ENCODE assay signal across 8 cellular contexts in the genomic region with DNA sequence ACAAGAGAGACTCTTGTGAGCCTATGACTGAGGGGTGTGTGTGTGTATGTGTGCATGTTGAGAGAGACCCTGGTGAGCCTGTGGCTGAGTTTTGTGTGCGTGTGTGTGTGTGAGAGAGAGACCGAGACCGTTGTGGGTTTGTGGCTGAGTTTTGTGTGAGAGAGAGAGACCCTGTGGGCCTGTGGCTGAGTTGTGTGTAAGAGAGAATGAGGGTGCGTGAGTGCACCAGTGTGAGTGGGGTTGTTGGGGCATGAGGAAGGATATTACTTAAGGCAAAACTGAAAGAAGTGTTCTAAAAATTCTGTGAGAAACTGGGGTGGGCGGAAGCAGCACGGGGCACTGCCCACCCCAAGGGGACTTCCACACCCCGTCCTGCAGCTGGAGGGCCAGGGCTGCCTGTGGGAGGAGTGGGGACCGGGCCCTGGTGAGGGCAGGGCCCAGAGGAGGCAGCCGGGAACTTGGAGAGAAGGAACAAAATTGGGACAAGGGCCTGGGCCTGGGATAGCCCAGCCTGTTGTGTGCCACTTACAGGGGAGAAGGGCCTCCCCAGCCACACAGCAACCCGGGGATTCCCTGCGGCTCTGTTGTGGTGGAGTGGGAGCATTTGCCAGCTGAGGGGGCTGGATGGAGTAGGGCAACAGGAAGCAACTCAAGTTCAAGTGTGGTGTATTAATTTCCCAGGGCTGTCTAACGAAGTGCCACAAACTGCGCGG. TPM values are rescaled to one million over a fixed set of nuclear protein-coding genes. Genes with fewer than 3 reads are reported as not detected.
DNase-seq lines count a peak whose midpoint lies in the region; ATAC-seq, FAIRE-seq and TF ChIP-seq lines count a peak whose summit lies in the region.

No MANE protein-coding gene starts in this region.

- no peaks in the 10 kb centered on the region for H3K9me3 Mint-ChIP-seq in activated CD4-positive, alpha-beta memory T cell treated with anti-CD3 and anti-CD28 coated beads for 36 hours

- H3K9me3 ChIP-seq in endothelial cell of umbilical vein (replicated peaks; ENCODE audit: control insufficient read depth, insufficient read depth, low read length) (no peaks in the 10 kb centered on the region), skeletal muscle tissue (ENCODE audit: control insufficient read depth in 3 of 3, low read length in 3 of 3) (no peaks in the 10 kb centered on the region)

- POLR2A ChIA-PET in activated CD4-positive, alpha-beta memory T cell treated with anti-CD3 and anti-CD28 coated beads for 36 hours (lab: Charles Lee), result interaction anchor here (0.6 to 3.8 kb wide), 12 partner anchors 10 to 132 kb away, joined by 3 to 31 read pairs (median 6); partner anchors contain the start of gene TMEM131L
- POLR2A ChIA-PET in endothelial cell of umbilical vein (lab: Charles Lee), result no interaction called here

- CTCF ChIA-PET in activated CD4-positive, alpha-beta memory T cell treated with anti-CD3 and anti-CD28 coated beads for 36 hours (lab: Charles Lee), result interaction anchor here (1.0 to 4.9 kb wide), 7 partner anchors 10 to 86 kb away, joined by 3 to 33 read pairs (median 5); partner anchors contain the start of gene TMEM131L
- CTCF ChIA-PET in endothelial cell of umbilical vein (lab: Charles Lee), result no interaction called here

- no peak overlapping the region for H3K4me2 ChIP-seq in endothelial cell of umbilical vein (ENCODE audit: insufficient read depth, low read length)

- H3K36me3 ChIP-seq in endothelial cell of umbilical vein (ENCODE audit: control insufficient read depth in 2 of 2, extremely low read depth in 1 of 2, insufficient read depth in 2 of 2, low read length in 2 of 2) (no peaks in the 10 kb centered on the region), skeletal muscle tissue (ENCODE audit: control insufficient read depth in 3 of 3, insufficient read depth in 3 of 3, low read length in 3 of 3) (no peaks in the 10 kb centered on the region)

- peaks cover 28% of the 10 kb centered on the region for H3K4me1 ChIP-seq in endothelial cell of umbilical vein (ENCODE audit: control insufficient read depth, extremely low read depth, insufficient read depth, low read length)
- H3K4me1 ChIP-seq in skeletal muscle tissue (ENCODE audit: control insufficient read depth in 3 of 3, insufficient read depth in 3 of 3, low read length in 3 of 3), result peaks cover 58 to 65% (median 62%) of the 10 kb centered on the region in 3 donors

- H3K27ac Mint-ChIP-seq in activated CD4-positive, alpha-beta memory T cell treated with anti-CD3 and anti-CD28 coated beads for 36 hours, result peak overlapping the region; percentile 87

- TF ChIP-seq CTCF in endothelial cell of umbilical vein (IDR thresholded peaks at IDR 0.05; ENCODE audit: extremely low read depth in 1 of 2, insufficient read depth in 1 of 2, low read depth in 1 of 2, low read length in 2 of 2), result no peak

- no peaks in the 10 kb centered on the region for H3K27me3 Mint-ChIP-seq in activated CD4-positive, alpha-beta memory T cell treated with anti-CD3 and anti-CD28 coated beads for 36 hours

- dilution Hi-C loops in endothelial cell of umbilical vein (cut with MboI; ENCODE audit: extremely low pct_ligation_motif_present, low sequenced_read_pairs), result no loop called here

- H3K4me3 ChIP-seq in endothelial cell of umbilical vein (replicated peaks in 1 of 3; ENCODE audit: insufficient read depth in 1 of 3, low read depth in 1 of 3, low read length in 3 of 3), result no peak overlapping the region
- H3K4me3 ChIP-seq in skeletal muscle tissue (ENCODE audit: low read length in 3 of 3), result peak overlapping the region; percentile 22 to 60 (median 50)

- no peak overlapping the region for H2AFZ ChIP-seq in endothelial cell of umbilical vein (ENCODE audit: low read depth, low read length)

- intact Hi-C loops in activated CD4-positive, alpha-beta memory T cell treated with anti-CD3 and anti-CD28 coated beads for 36 hours (cut with micrococcal nuclease), result loop anchor here (1.0 kb wide), 5 partner anchors 9 to 86 kb away; no protein-coding TSS in a partner anchor
- intact Hi-C loops in endothelial cell of umbilical vein (cut with micrococcal nuclease), result loop anchor here (2.0 to 5.0 kb wide), 2 partner anchors 21 to 44 kb away; partner anchors contain the start of gene TMEM131L

- H3K27ac ChIP-seq in endothelial cell of umbilical vein (ENCODE audit: insufficient read depth, low read depth, low read length), result no peak overlapping the region
- peak overlapping the region; percentile 75 for H3K27ac ChIP-seq in skeletal muscle tissue (ENCODE audit: low read depth, low read length)

- BruUV-seq in endothelial cell of umbilical vein (replicated peaks; lab: Mats Ljungman, UMichigan), result no TSS peak

- peaks cover 7% of the 10 kb centered on the region for H3K79me2 ChIP-seq in endothelial cell of umbilical vein (ENCODE audit: control insufficient read depth, insufficient read depth, low read length)

- peak; percentile 55 for ATAC-seq in GM19397 (IDR thresholded peaks at IDR 0.05; ENCODE audit: unreplicated experiment)
- ATAC-seq in HG03520 (IDR thresholded peaks at IDR 0.05; ENCODE audit: unreplicated experiment), result peak; percentile 39

- FAIRE-seq in endothelial cell of umbilical vein (lab: Jason Lieb, UNC), result no peak

- no peaks in the 10 kb centered on the region for H3K27me3 ChIP-seq in endothelial cell of umbilical vein (ENCODE audit: control insufficient read depth in 2 of 2, insufficient read depth in 2 of 2, low read length in 2 of 2)
- no peaks in the 10 kb centered on the region for H3K27me3 ChIP-seq in skeletal muscle tissue (ENCODE audit: control insufficient read depth in 3 of 3, insufficient read depth in 3 of 3, low read length in 3 of 3)

- no peaks in the 10 kb centered on the region for H4K20me1 ChIP-seq in endothelial cell of umbilical vein (replicated peaks; ENCODE audit: control insufficient read depth, extremely low read depth, insufficient read depth, low read length)

- peaks cover 74% of the 10 kb centered on the region for H3K4me1 Mint-ChIP-seq in activated CD4-positive, alpha-beta memory T cell treated with anti-CD3 and anti-CD28 coated beads for 36 hours (ENCODE audit: low read depth)

- H3K9ac ChIP-seq in endothelial cell of umbilical vein (replicated peaks; ENCODE audit: extremely low read depth, insufficient read depth, low read length) (no peak overlapping the region), skeletal muscle tissue (ENCODE audit: low read depth in 1 of 3, low read length in 3 of 3) (peak overlapping the region; percentile 50 to 81 (median 71))

- DNase-seq in AG08396 (ENCODE audit: low spot score), result peak; percentile 17
- peak; percentile 88 for DNase-seq in activated CD4-positive, alpha-beta memory T cell treated with anti-CD3 and anti-CD28 coated beads for 36 hours
- peak; percentile 50 for DNase-seq in endothelial cell of umbilical vein (ENCODE audit: low read depth, low spot score)
- DNase-seq in NCI-H1436 (lab: John Stamatoyannopoulos, UW), result no peak
- no peak for DNase-seq in D341Med (ENCODE audit: low spot score)

- H3K4me3 Mint-ChIP-seq in activated CD4-positive, alpha-beta memory T cell treated with anti-CD3 and anti-CD28 coated beads for 36 hours, result peak overlapping the region; percentile 56

- H3K9me1 ChIP-seq in endothelial cell of umbilical vein (replicated peaks; ENCODE audit: control insufficient read depth, extremely low read depth, insufficient read depth, low read length), result peaks cover 2% of the 10 kb centered on the region

- H3K36me3 Mint-ChIP-seq in activated CD4-positive, alpha-beta memory T cell treated with anti-CD3 and anti-CD28 coated beads for 36 hours, result peaks cover 8% of the 10 kb centered on the region

- no peak for TF ChIP-seq POLR2A in endothelial cell of umbilical vein (IDR thresholded peaks at IDR 0.05; ENCODE audit: low read depth, low read length)

TF ChIP-seq in endothelial cell of umbilical vein, 7 proteins besides CTCF, POLR2A, EP300 and RAD21:
- TF ChIP-seq EZH2 (IDR thresholded peaks at IDR 0.05; ENCODE audit: borderline replicate concordance, low read depth, low read length, severe bottlenecking) (no peak), JUN (IDR thresholded peaks at IDR 0.05; ENCODE audit: borderline replicate concordance, insufficient read depth, insufficient read length, low read depth) (no peak), POLR2AphosphoS5 (IDR thresholded peaks at IDR 0.05; ENCODE audit: insufficient read depth, low read depth, low read length) (no peak), MYC (IDR thresholded peaks at IDR 0.05; ENCODE audit: low read depth, low read length) (no peak), FOS (IDR thresholded peaks at IDR 0.05; ENCODE audit: borderline replicate concordance, insufficient read depth, low read length) (no peak), GATA2 (IDR thresholded peaks at IDR 0.05; ENCODE audit: insufficient read depth, insufficient read length, low read depth, low read length) (no peak)
- TF ChIP-seq, protein P1, sequence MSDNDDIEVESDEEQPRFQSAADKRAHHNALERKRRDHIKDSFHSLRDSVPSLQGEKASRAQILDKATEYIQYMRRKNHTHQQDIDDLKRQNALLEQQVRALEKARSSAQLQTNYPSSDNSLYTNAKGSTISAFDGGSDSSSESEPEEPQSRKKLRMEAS (IDR thresholded peaks at IDR 0.05; ENCODE audit: insufficient read depth, insufficient read length), result no peak

RNA-seq across cellular contexts. Expression of gene TMEM131L, which starts 22.0 kb away (rescaled TPM):
- total RNA-seq in activated CD4-positive, alpha-beta memory T cell treated with anti-CD3 and anti-CD28 coated beads for 36 hours, result 10 to 100 TPM; 32.7 to 33.3 TPM
- total RNA-seq in endothelial cell of umbilical vein (19.1 and 21.2 TPM in 2 replicates), skeletal muscle tissue (69.4 TPM)
- polyA plus RNA-seq in endothelial cell of umbilical vein, result 7.2 and 7.7 TPM in 2 replicates
- polyA plus RNA-seq in endothelial cell of umbilical vein (2011; cell fraction: cytosol; rRNA removed), result 6.5 and 7.5 TPM in 2 replicates
- 24.8 and 29.1 TPM in 2 replicates for polyA plus RNA-seq in endothelial cell of umbilical vein (2011; cell fraction: nucleus; rRNA removed)
- polyA plus RNA-seq in endothelial cell of umbilical vein (2012), result 9.8 and 13.2 TPM in 2 replicates
- polyA minus RNA-seq in endothelial cell of umbilical vein, result 22.1 and 25.4 TPM in 2 replicates
- 3.1 TPM for polyA minus RNA-seq in endothelial cell of umbilical vein (2011; cell fraction: cytosol; rRNA and poly(A)+ RNA removed)
- 32.0 and 62.3 TPM in 2 replicates for polyA minus RNA-seq in endothelial cell of umbilical vein (2011; cell fraction: nucleus; rRNA and poly(A)+ RNA removed)

Comparison
In these comparisons a context has a peak if more than half of its experiments do, and no peak if none do; other contexts are left out.
1. DNase-seq: peak in AG08396 (single experiment), activated CD4-positive, alpha-beta memory T cell treated with anti-CD3 and anti-CD28 coated beads for 36 hours (single experiment) and endothelial cell of umbilical vein (single experiment); none in NCI-H1436 (single experiment) and D341Med (single experiment).
2. H3K4me3 ChIP-seq: peak in skeletal muscle tissue (3 of 3); none in endothelial cell of umbilical vein (0 of 3).